Comparison of ENCODE assay signal across 8 cellular contexts in genomic region chr20:34363062-34364012, GRCh38. TPM values are rescaled to one million over a fixed set of nuclear protein-coding genes. Genes with fewer than 3 reads are reported as not detected.
DNase-seq lines count a peak whose midpoint lies in the region; ATAC-seq and TF ChIP-seq lines count a peak whose summit lies in the region.

TSS of gene ITCH (plus strand) at chr20:34363273. CDS start at chr20:34393812, 30,539 bp downstream.

- peak within 1 kb of the TSS; percentile 75 for H3K27ac ChIP-seq in RWPE2 (ENCODE audit: poor library complexity, severe bottlenecking)

- H3K27ac Mint-ChIP-seq in nephron: peak within 1 kb of the TSS; percentile 96 to 99 (median 98)
- peak within 1 kb of the TSS; percentile 100 for H3K27ac Mint-ChIP-seq in stimulated activated naive CD8-positive, alpha-beta T cell treated with anti-CD3 and anti-CD28 coated beads, Interleukin-15, Interleukin-2, amounts not matched to agents 100 ng/mL and 50 ng/mL, for 24 hours

- H3K4me3 ChIP-seq in RWPE2 (ENCODE audit: severe bottlenecking) (peak within 1 kb of the TSS; percentile 73), fibroblast of pulmonary artery (replicated peaks; ENCODE audit: low read depth, low read length) (peak within 1 kb of the TSS; percentile 86)

- H3K9me3 Mint-ChIP-seq in nephron: no peaks in the 10 kb centered on the region
- H3K9me3 Mint-ChIP-seq in stimulated activated naive CD8-positive, alpha-beta T cell treated with anti-CD3 and anti-CD28 coated beads, Interleukin-15, Interleukin-2, amounts not matched to agents 100 ng/mL and 50 ng/mL, for 24 hours: no peaks in the 10 kb centered on the region

- peaks cover 7% of the 10 kb centered on the region for H3K27me3 Mint-ChIP-seq in nephron (ENCODE audit: low read depth)
- no peaks in the 10 kb centered on the region for H3K27me3 Mint-ChIP-seq in stimulated activated naive CD8-positive, alpha-beta T cell treated with anti-CD3 and anti-CD28 coated beads, Interleukin-15, Interleukin-2, amounts not matched to agents 100 ng/mL and 50 ng/mL, for 24 hours

- H3K27me3 ChIP-seq in RWPE2 (ENCODE audit: insufficient read depth, poor library complexity, severe bottlenecking): no peaks in the 10 kb centered on the region

- TF ChIP-seq CTCF in RWPE2 (IDR thresholded peaks at IDR 0.05; ENCODE audit: poor library complexity, severe bottlenecking) (no peak), fibroblast of pulmonary artery (IDR thresholded peaks at IDR 0.05; ENCODE audit: low read length, missing control alignments) (no peak), nephron (IDR thresholded peaks at IDR 0.05; ENCODE audit: unreplicated experiment in 3 of 3) (no peak)

- H3K9me3 ChIP-seq in RWPE2 (ENCODE audit: severe bottlenecking): no peaks in the 10 kb centered on the region

- H3K4me1 Mint-ChIP-seq in nephron: peaks cover 35% of the 10 kb centered on the region
- peaks cover 53% of the 10 kb centered on the region for H3K4me1 Mint-ChIP-seq in stimulated activated naive CD8-positive, alpha-beta T cell treated with anti-CD3 and anti-CD28 coated beads, Interleukin-15, Interleukin-2, amounts not matched to agents 100 ng/mL and 50 ng/mL, for 24 hours (ENCODE audit: low read depth)

- peaks cover 19% of the 10 kb centered on the region for H3K36me3 Mint-ChIP-seq in nephron (ENCODE audit: low read depth)
- peaks cover 24% of the 10 kb centered on the region for H3K36me3 Mint-ChIP-seq in stimulated activated naive CD8-positive, alpha-beta T cell treated with anti-CD3 and anti-CD28 coated beads, Interleukin-15, Interleukin-2, amounts not matched to agents 100 ng/mL and 50 ng/mL, for 24 hours (ENCODE audit: low read depth)

- ATAC-seq in RWPE2 (ENCODE audit: low read depth): peak; percentile 99

- DNase-seq in EH (ENCODE audit: low read depth): peak; percentile 96
- DNase-seq in H4 (ENCODE audit: low spot score): peak; percentile 91
- peak; percentile 96 for DNase-seq in LoVo (ENCODE audit: low spot score)
- DNase-seq in RWPE2 (ENCODE audit: low spot score): peak; percentile 100
- DNase-seq in activated T-helper 9 cell treated with anti-CD3 and anti-CD28 coated beads, Interleukin-2, amount 50 U/mL, for 16 hours (ENCODE audit: low read depth): peak; percentile 89
- DNase-seq in fibroblast of pulmonary artery (ENCODE audit: low read depth): peak; percentile 95

- peak within 1 kb of the TSS; percentile 95 to 98 (median 97) for H3K4me3 Mint-ChIP-seq in nephron
- peak within 1 kb of the TSS; percentile 100 for H3K4me3 Mint-ChIP-seq in stimulated activated naive CD8-positive, alpha-beta T cell treated with anti-CD3 and anti-CD28 coated beads, Interleukin-15, Interleukin-2, amounts not matched to agents 100 ng/mL and 50 ng/mL, for 24 hours

- peaks cover 38% of the 10 kb centered on the region for H3K36me3 ChIP-seq in RWPE2 (ENCODE audit: low read depth)

- H3K4me1 ChIP-seq in RWPE2 (ENCODE audit: insufficient read depth, poor library complexity, severe bottlenecking): peaks cover 51% of the 10 kb centered on the region

RNA-seq across cellular contexts. Expression of gene ITCH, which starts in this region (rescaled TPM):
- total RNA-seq in H4 (2014; rRNA removed; shearing (Covaris generic)): 25.4 and 32.5 TPM in 2 replicates

Comparison
In these comparisons a context has a peak if more than half of its experiments do, and no peak if none do; other contexts are left out.
1. Peak in every context shown above with its lines: DNase-seq, ATAC-seq, H3K4me3 ChIP-seq and H3K27ac ChIP-seq.